Comparison of ENCODE assay signal across 8 cellular contexts in genomic region chr3:184174646-184175492, GRCh38. TPM values are rescaled to one million over a fixed set of nuclear protein-coding genes. Genes with fewer than 3 reads are reported as not detected.
DNase-seq lines count a peak whose midpoint lies in the region; ATAC-seq, FAIRE-seq and TF ChIP-seq lines count a peak whose summit lies in the region.

TSS of gene AP2M1 (plus strand) at chr3:184174855. CDS start at chr3:184176994, 2,139 bp downstream.

- H3K36me3 ChIP-seq in adrenal gland (replicated peaks in 1 of 2) (peaks cover 0 to 52% of the 10 kb centered on the region in 2 donors), heart left ventricle (peaks cover 0 to 66% (median 62%) of the 10 kb centered on the region in 9 donors), upper lobe of left lung (peaks cover 17 to 63% (median 50%) of the 10 kb centered on the region in 4 donors)

- TF ChIP-seq EP300 in upper lobe of left lung (IDR thresholded peaks at IDR 0.05), result no peak

- peak; percentile 90 for FAIRE-seq in GM12892 (lab: Jason Lieb, UNC)

- intact Hi-C loops in adrenal gland (cut with DNase I), result no loop called here
- intact Hi-C loops in heart left ventricle (cut with DNase I), result loop anchor here in 5 of 10 donors (1.0 to 10.0 kb wide), 8 partner anchors 11 to 142 kb away; partner anchors contain the start of genes DVL3 (in 3 of the 5), PSMD2 (in 2 of the 5), ABCF3 (in 1 of the 5) and EIF2B5 (in 1 of the 5)
- intact Hi-C loops in posterior cingulate gyrus (cut with DNase I), result loop anchor here (1.0 kb wide), 2 partner anchors 10 to 20 kb away; partner anchors contain the start of gene DVL3

- H3K4me3 ChIP-seq in adrenal gland, result peak within 1 kb of the TSS; percentile 44 to 98 (median 78)
- H3K4me3 ChIP-seq in heart left ventricle, result peak within 1 kb of the TSS; percentile 64 to 100 (median 97)
- H3K4me3 ChIP-seq in upper lobe of left lung, result peak within 1 kb of the TSS; percentile 63 to 88 (median 82)

- H3K27me3 ChIP-seq in adrenal gland, result no peaks in the 10 kb centered on the region
- no peaks in the 10 kb centered on the region for H3K27me3 ChIP-seq in heart left ventricle
- no peaks in the 10 kb centered on the region for H3K27me3 ChIP-seq in upper lobe of left lung

- TF ChIP-seq POLR2A in GM12892 (IDR thresholded peaks at IDR 0.05; ENCODE audit: low read depth, low read length), result peak; percentile 83; the same call in 1 of the 2 replicates
- peak; percentile 40 to 89 for TF ChIP-seq POLR2A in adrenal gland (IDR thresholded peaks at IDR 0.05)
- peak; percentile 40 to 93 for TF ChIP-seq POLR2A in heart left ventricle (IDR thresholded peaks at IDR 0.05)
- peak in 3 of 4 donors; percentile 29 to 93 (median 78) for TF ChIP-seq POLR2A in upper lobe of left lung (IDR thresholded peaks at IDR 0.05)

- H3K4me1 ChIP-seq in adrenal gland (replicated peaks in 1 of 2), result peaks cover 30 to 46% of the 10 kb centered on the region in 2 donors
- peaks cover 0 to 54% (median 33%) of the 10 kb centered on the region in 12 donors for H3K4me1 ChIP-seq in heart left ventricle
- H3K4me1 ChIP-seq in upper lobe of left lung, result peaks cover 29 to 51% (median 37%) of the 10 kb centered on the region in 4 donors

- H3K9me3 ChIP-seq in adrenal gland (replicated peaks in 1 of 3) (no peaks in the 10 kb centered on the region), heart left ventricle (no peaks in the 10 kb centered on the region), upper lobe of left lung (no peaks in the 10 kb centered on the region)

- ATAC-seq in HG02852 (IDR thresholded peaks at IDR 0.05; ENCODE audit: unreplicated experiment) (peak; percentile 97), heart left ventricle (peak; percentile 91 to 97 (median 95)), upper lobe of left lung (ENCODE audit: low FRiP score in 2 of 2) (peak; percentile 94 to 96)

- peak; percentile 96 for DNase-seq in GM12892 (ENCODE audit: insufficient read length)
- DNase-seq in NCI-H146 (lab: John Stamatoyannopoulos, UW), result peak; percentile 100
- peak; percentile 93 to 98 (median 95) for DNase-seq in T-helper 1 cell
- peak; percentile 98 to 100 (median 99) for DNase-seq in adrenal gland
- peak; percentile 98 to 99 (median 98) for DNase-seq in heart left ventricle
- DNase-seq in posterior cingulate gyrus, result peak; percentile 97 to 100 (median 98)
- DNase-seq in upper lobe of left lung, result peak; percentile 99 to 100

- H3K27ac ChIP-seq in adrenal gland (peak within 1 kb of the TSS; percentile 51 to 98 (median 92)), heart left ventricle (peak within 1 kb of the TSS; percentile 90 to 99 (median 96)), upper lobe of left lung (peak within 1 kb of the TSS; percentile 81 to 92 (median 90))

- 0 to 1% (median 1%) methylated on average over 39 to 73 of the region's 73 CpGs for WGBS in adrenal gland, 4 donors
- 0 to 1% (median 1%) methylated on average over 55 to 73 of the region's 73 CpGs for WGBS in heart left ventricle, 4 donors
- WGBS in upper lobe of left lung, 2 donors, result 1% methylated on average over 27 to 49 of the region's 73 CpGs

- TF ChIP-seq CTCF in adrenal gland (IDR thresholded peaks at IDR 0.05) (no peak), heart left ventricle (IDR thresholded peaks at IDR 0.05) (peak in 1 of 12 donors; percentile 5), upper lobe of left lung (IDR thresholded peaks at IDR 0.05) (no peak)

RNA-seq across cellular contexts. Expression of gene AP2M1, which starts in this region (rescaled TPM):
- polyA plus RNA-seq in GM12892 (2012; ENCODE audit: missing spikeins), result 157 TPM
- total RNA-seq in adrenal gland, result 100 to 1,000 TPM; 305 to 700 (median 595) TPM
- polyA plus RNA-seq in adrenal gland, result 100 to 1,000 TPM; 250 to 882 (median 362) TPM
- total RNA-seq in heart left ventricle, result 100 to 1,000 TPM; 225 to 400 (median 337) TPM
- polyA plus RNA-seq in heart left ventricle, result 100 to 1,000 TPM; 291 to 431 TPM
- 100 to 1,000 TPM; 132 to 280 (median 198) TPM for total RNA-seq in upper lobe of left lung

Comparison
In these comparisons a context has a peak if more than half of its experiments do, and no peak if none do; other contexts are left out.
1. Peak in every context shown above with its lines: DNase-seq, ATAC-seq, H3K4me3 ChIP-seq and H3K27ac ChIP-seq.